Comparison of ENCODE assay signal across 22 cellular contexts in genomic region chr3:13748500-13748899, GRCh38.
DNase-seq lines count a peak whose midpoint lies in the region; ATAC-seq and TF ChIP-seq lines count a peak whose summit lies in the region.
"Had no signal": no experiment of that assay in that cellular context is flagged by ENCODE, and none has a peak within 500 bp of the region (broad histone marks: within the 10 kb centered on the region; RNA-seq: fewer than 3 reads in every experiment).

No MANE protein-coding gene starts in this region.

- H3K9ac ChIP-seq in neural cell (ENCODE audit: low read length): peak overlapping the region; percentile 51
- H3K9ac ChIP-seq: KMS-11 had no signal

- H3K27me3 ChIP-seq in neural cell (ENCODE audit: insufficient read depth, low read depth, low read length) (no peaks in the 10 kb centered on the region), foreskin keratinocyte (peaks cover 4% of the 10 kb centered on the region)
- H3K27me3 ChIP-seq: BE2C, Peyer's patch had no signal

- no peak for ATAC-seq in Right ventricle myocardium inferior
- no peak for ATAC-seq in foreskin keratinocyte
- ATAC-seq in HG03045 (IDR thresholded peaks at IDR 0.05; ENCODE audit: unreplicated experiment): no peak

- H3K36me3 ChIP-seq in neural cell (ENCODE audit: insufficient read depth, low read length): no peaks in the 10 kb centered on the region
- H3K36me3 ChIP-seq: BE2C, Peyer's patch had no signal

- H3K27ac ChIP-seq in neural cell (ENCODE audit: low read length) (peak overlapping the region; percentile 61), foreskin keratinocyte (no peak overlapping the region)
- H3K27ac ChIP-seq: 22Rv1, KMS-11, Peyer's patch, SK-N-MC had no signal

- DNase-seq in NCI-H1417 (lab: John Stamatoyannopoulos, UW): peak in 2 of 3 experiments; percentile 52 to 73
- DNase-seq in NCI-H1417 treated with DMSO at 0.1 percent for 48 hours (lab: John Stamatoyannopoulos, UW): no peak
- peak; percentile 15 for DNase-seq in Right ventricle myocardium inferior (ENCODE audit: missing footprints)
- no peak for DNase-seq in cardiac septum (ENCODE audit: low spot score)
- no peak for DNase-seq in foreskin keratinocyte
- no peak for DNase-seq in cortex of kidney (lab: John Stamatoyannopoulos, UW)
- DNase-seq: BE2C; Calu3; CD8-positive, alpha-beta memory T cell; DMS79 treated with DMSO at 0.1 percent for 48 hours; HCEC 1CT; NCI-H1048; NCI-H1436; NCI-H187 treated with DMSO at 0.1 percent for 48 hours; NCI-H524; Peyer's patch; SIG-M5 had no signal

- TF ChIP-seq EP300 in neural cell (conservative IDR thresholded peaks at IDR 0.05; ENCODE audit: poor library complexity, severe bottlenecking): no peak

- no peaks in the 10 kb centered on the region for H3K9me2 ChIP-seq in neural cell (ENCODE audit: insufficient read depth, low read length)

- H3K4me1 ChIP-seq in foreskin keratinocyte: no peaks in the 10 kb centered on the region
- H3K4me1 ChIP-seq: BE2C, Peyer's patch had no signal

- peak overlapping the region; percentile 27 for H2AFZ ChIP-seq in neural cell (ENCODE audit: low read depth, low read length)

- no peak for TF ChIP-seq RAD21 in neural cell (conservative IDR thresholded peaks at IDR 0.05)

- intact Hi-C loops in Right ventricle myocardium inferior (cut with DNase I): no loop called here
- intact Hi-C loops in cardiac septum (cut with DNase I): no loop called here

- no peaks in the 10 kb centered on the region for H4K20me1 ChIP-seq in neural cell (ENCODE audit: insufficient read depth)

- peaks cover 4% of the 10 kb centered on the region for H3F3A ChIP-seq in neural cell (ENCODE audit: insufficient read depth, low read length, poor library complexity, severe bottlenecking)

- H3K9me3 ChIP-seq in neural cell (ENCODE audit: low read length): no peaks in the 10 kb centered on the region
- H3K9me3 ChIP-seq: BE2C, Peyer's patch had no signal

- no peaks in the 10 kb centered on the region for H3K79me2 ChIP-seq in neural cell (replicated peaks; ENCODE audit: insufficient read depth, low read length)

- peak overlapping the region; percentile 30 for H3K4me2 ChIP-seq in neural cell (ENCODE audit: low read length)
- H3K4me2 ChIP-seq: KMS-11 had no signal

- H3K4me3 ChIP-seq in neural cell (ENCODE audit: low read length): peak overlapping the region; percentile 45
- H3K4me3 ChIP-seq: Peyer's patch, SK-N-MC had no signal

- TF ChIP-seq CTCF in neural cell (IDR thresholded peaks at IDR 0.05; ENCODE audit: poor library complexity, severe bottlenecking): no peak
- no peak for TF ChIP-seq CTCF in foreskin keratinocyte (conservative IDR thresholded peaks at IDR 0.05)

TF ChIP-seq in neural cell, 6 proteins besides CTCF, POLR2A, EP300 and RAD21:
- TF ChIP-seq SMC3 (conservative IDR thresholded peaks at IDR 0.05; ENCODE audit: poor library complexity) (peak; percentile 24), TAF1 (IDR thresholded peaks at IDR 0.05; ENCODE audit: low read depth) (no peak), POLR2AphosphoS5 (IDR thresholded peaks at IDR 0.05) (peak; percentile 55), EZH2 (IDR thresholded peaks at IDR 0.05; ENCODE audit: borderline replicate concordance, insufficient read depth, low read length, poor library complexity, severe bottlenecking) (no peak), REST (IDR thresholded peaks at IDR 0.05; ENCODE audit: borderline replicate concordance) (peak; percentile 64), MXI1 (conservative IDR thresholded peaks at IDR 0.05; ENCODE audit: poor library complexity, severe bottlenecking) (no peak)

Comparison
In these comparisons a context has a peak if more than half of its experiments do, and no peak if none do; other contexts are left out.
1. DNase-seq: peak in NCI-H1417 (2 of 3) and Right ventricle myocardium inferior (single experiment); none in NCI-H1417 treated with DMSO at 0.1 percent for 48 hours (single experiment), cardiac septum (single experiment), foreskin keratinocyte (0 of 2) and cortex of kidney (single experiment).